ENCODE assay signal across 13 cellular contexts in genomic region chr10:84534168-84534567, GRCh38.
A peak's percentile ranks its signal among the peaks of the same experiment; 100 is the strongest.
DNase-seq lines count a peak whose midpoint lies in the region; FAIRE-seq and TF ChIP-seq lines count a peak whose summit lies in the region.
"Had no signal": no experiment of that assay in that cellular context is flagged by ENCODE, and none has a peak within 500 bp of the region (broad histone marks: within the 10 kb centered on the region; RNA-seq: fewer than 3 reads in every experiment).

No MANE protein-coding gene starts in this region.

- H3K27ac ChIP-seq in A673 (ENCODE audit: low read depth, low read length, poor library complexity, severe bottlenecking) (peak overlapping the region; percentile 51), H1 (ENCODE audit: low read depth, low read length) (no peak overlapping the region)
- H3K27ac ChIP-seq: heart left ventricle had no signal

- H3K4ac ChIP-seq in H1 (replicated peaks; ENCODE audit: insufficient read length, low read depth, low read length): no peak overlapping the region

- no peak for DNase-seq in A673 (ENCODE audit: low spot score)
- no peak for DNase-seq in GM06990 (ENCODE audit: extremely low read depth, insufficient read length)
- DNase-seq in NCI-H69 (lab: John Stamatoyannopoulos, UW): peak; percentile 5
- no peak for DNase-seq in H1 (ENCODE audit: low read depth in 1 of 2, low spot score in 2 of 2)
- no peak for DNase-seq in NCI-H2196 treated with DMSO at 0.1 percent for 48 hours (lab: John Stamatoyannopoulos, UW; ENCODE audit: unreplicated experiment)
- no peak for DNase-seq in NCI-H510A (lab: John Stamatoyannopoulos, UW)
- DNase-seq in HCEC 1CT: no peak
- DNase-seq in SK-N-DZ (ENCODE audit: low spot score): no peak
- DNase-seq: effector CD8-positive, alpha-beta T cell; heart left ventricle; naive thymus-derived CD4-positive, alpha-beta T cell; NCI-H2171 treated with DMSO at 0.1 percent for 48 hours had no signal

- no peak overlapping the region for H2AFZ ChIP-seq in H1 (ENCODE audit: low read length)

- H4K8ac ChIP-seq in H1 (ENCODE audit: extremely low read depth, insufficient read depth, low read length): no peak overlapping the region

- no peak overlapping the region for H2BK5ac ChIP-seq in H1 (ENCODE audit: low read depth, low read length)

- H2BK12ac ChIP-seq in H1 (ENCODE audit: low read depth, low read length): no peak overlapping the region; the same call in 1 of the 2 replicates

- H3K23ac ChIP-seq in H1 (ENCODE audit: insufficient read length): no peak overlapping the region

- H3K79me1 ChIP-seq in H1 (ENCODE audit: low read depth, low read length): no peaks in the 10 kb centered on the region

- H3K4me2 ChIP-seq in H1 (ENCODE audit: insufficient read depth in 1 of 2, low read depth in 2 of 2, low read length in 2 of 2): no peak overlapping the region

- TF ChIP-seq CTCF in A673 (conservative IDR thresholded peaks at IDR 0.05; ENCODE audit: low read depth, low read length) (0 out of 2 replicates have a peak, but pooled peaks have one; percentile 24), GM06990 (IDR thresholded peaks at IDR 0.05; ENCODE audit: insufficient read depth, low read length, poor library complexity, severe bottlenecking) (peak; percentile 33), H1 (IDR thresholded peaks at IDR 0.05; ENCODE audit: control extremely low read depth in 1 of 3, insufficient read depth in 1 of 3, low read depth in 1 of 3, low read length in 3 of 3) (peak; percentile 20 to 46 (median 33))

- no peak overlapping the region for H2AK5ac ChIP-seq in H1 (ENCODE audit: low read depth, low read length)

- intact Hi-C loops in A673 (cut with micrococcal nuclease; ENCODE audit: unreplicated experiment): loop anchor here (2.0 kb wide), 1 partner anchor 103 kb away; no protein-coding TSS in a partner anchor

- no peak overlapping the region for H3K9ac ChIP-seq in H1 (replicated peaks in 1 of 4; ENCODE audit: extremely low read depth in 1 of 4, low read depth in 3 of 4, low read length in 3 of 4)

- peak; percentile 39 to 57; a peak in 3 of 4 replicates for TF ChIP-seq RAD21 in H1 (IDR thresholded peaks at IDR 0.05 in 1 of 2, conservative IDR thresholded peaks at IDR 0.05 in 1 of 2; ENCODE audit: low read depth in 2 of 2, low read length in 2 of 2)

- H4K20me1 ChIP-seq in H1 (replicated peaks in 1 of 2; ENCODE audit: control insufficient read depth in 1 of 2, insufficient read depth in 2 of 2, low read length in 2 of 2): no peaks in the 10 kb centered on the region

- FAIRE-seq in H1 (lab: Jason Lieb, UNC): no peak
- FAIRE-seq: G401.6 had no signal

- H3K23me2 ChIP-seq in H1 (ENCODE audit: low read depth, low read length): no peaks in the 10 kb centered on the region

- no peak overlapping the region for H3K56ac ChIP-seq in H1 (replicated peaks; ENCODE audit: insufficient read length, low read depth, low read length)

- H3K9me3 ChIP-seq in A673 (ENCODE audit: low read depth, low read length, poor library complexity, severe bottlenecking) (no peaks in the 10 kb centered on the region), H1 (ENCODE audit: insufficient read depth in 2 of 2, low read depth in 1 of 2, low read length in 1 of 2) (no peaks in the 10 kb centered on the region)
- H3K9me3 ChIP-seq: heart left ventricle had no signal

- H2BK120ac ChIP-seq in H1 (replicated peaks; ENCODE audit: low read depth, low read length): no peak overlapping the region

- peak overlapping the region; percentile 83; the same call in 1 of the 2 replicates for H2BK15ac ChIP-seq in H1 (ENCODE audit: low read length)

- no peak overlapping the region for H4K91ac ChIP-seq in H1 (replicated peaks; ENCODE audit: insufficient read length, low read length)

- TF ChIP-seq POLR2A in H1 (IDR thresholded peaks at IDR 0.05; ENCODE audit: control extremely low read depth in 1 of 2, low read depth in 2 of 2, low read length in 2 of 2): no peak

- H3K4me3 ChIP-seq in A673 (ENCODE audit: low read depth, low read length, poor library complexity, severe bottlenecking) (no peak overlapping the region), GM06990 (replicated peaks; ENCODE audit: low read depth, low read length) (no peak overlapping the region), H1 (ENCODE audit: extremely low read depth in 1 of 4, insufficient read depth in 2 of 4, low read depth in 3 of 4, low read length in 4 of 4) (no peak overlapping the region)
- H3K4me3 ChIP-seq: heart left ventricle had no signal

- BruUV-seq in A673 (replicated peaks; lab: Mats Ljungman, UMichigan): no TSS peak

- WGBS in H1 (ENCODE audit: extremely low coverage in 1 of 2, insufficient coverage in 1 of 2, insufficient read length in 1 of 2, insufficient replicate concordance in 2 of 2, low coverage in 1 of 2, low lambda C conversion rate in 2 of 2, missing lambda C conversion rate in 1 of 2), 2 experiments: 95% methylated on average over 2 of the region's 2 CpGs; no CpG with 5 or more reads in 1 of the 2 experiments

- H3K18ac ChIP-seq in H1 (ENCODE audit: extremely low read depth, low read length): no peak overlapping the region

- H3K27me3 ChIP-seq in A673 (replicated peaks; ENCODE audit: insufficient read depth, low read depth, low read length, poor library complexity): no peaks in the 10 kb centered on the region
- H3K27me3 ChIP-seq in GM06990 (replicated peaks; ENCODE audit: control insufficient read depth, insufficient read depth, low read length): no peaks in the 10 kb centered on the region; the same call in 1 of the 2 replicates
- no peaks in the 10 kb centered on the region for H3K27me3 ChIP-seq in H1 (replicated peaks in 1 of 4; ENCODE audit: control insufficient read depth in 3 of 4, extremely low read depth in 1 of 4, insufficient read depth in 3 of 4, low read length in 3 of 4)

- no peak for TF ChIP-seq EP300 in H1 (IDR thresholded peaks at IDR 0.05; ENCODE audit: borderline replicate concordance in 1 of 2, low read depth in 2 of 2, low read length in 2 of 2)

- H3K4me1 ChIP-seq in A673 (ENCODE audit: insufficient read depth, low read length, poor library complexity, severe bottlenecking) (peaks cover 8% of the 10 kb centered on the region), H1 (replicated peaks in 1 of 4; ENCODE audit: control insufficient read depth in 3 of 4, insufficient read depth in 4 of 4, low read length in 3 of 4) (peaks cover 0 to 8% (median 2%) of the 10 kb centered on the region in 4 experiments; a peak in 3 of 7 replicates)

- POLR2A ChIA-PET in A673 (lab: Charles Lee; ENCODE audit: low non-redundant PET) (interaction anchor here (0.5 kb wide), 1 partner anchor 104 kb away, joined by 4 read pairs; no protein-coding TSS in a partner anchor), H1 (lab: Charles Lee; ENCODE audit: partially characterized antibody) (interaction anchor here (1.1 kb wide), 1 partner anchor 268 kb away, joined by 4 read pairs; no protein-coding TSS in a partner anchor)

- H3K14ac ChIP-seq in H1 (ENCODE audit: insufficient read length): no peak overlapping the region

- no peaks in the 10 kb centered on the region for H3K36me3 ChIP-seq in A673 (ENCODE audit: insufficient read depth, low read length, poor library complexity, severe bottlenecking)
- no peaks in the 10 kb centered on the region for H3K36me3 ChIP-seq in GM06990 (ENCODE audit: control insufficient read depth, insufficient read depth, low read length)
- no peaks in the 10 kb centered on the region for H3K36me3 ChIP-seq in H1 (ENCODE audit: control insufficient read depth in 2 of 4, insufficient read depth in 4 of 4, low read length in 3 of 4)
- H3K36me3 ChIP-seq: heart left ventricle had no signal

- no peak overlapping the region for H4K5ac ChIP-seq in H1 (ENCODE audit: insufficient read length, low read depth, low read length)

- no peak overlapping the region for H2BK20ac ChIP-seq in H1 (ENCODE audit: low read length)

- no peaks in the 10 kb centered on the region for H3K79me2 ChIP-seq in H1 (ENCODE audit: control insufficient read depth in 1 of 2, insufficient read depth in 2 of 2, low read length in 2 of 2)

- CTCF ChIA-PET in A673 (lab: Charles Lee): interaction anchor here (1.0 to 1.6 kb wide), 3 partner anchors 158 to 268 kb away, joined by 3 to 4 read pairs (median 4); no protein-coding TSS in a partner anchor
- CTCF ChIA-PET in H1 (lab: Charles Lee; ENCODE audit: partially characterized antibody): interaction anchor here (0.6 to 26.4 kb wide), 13 partner anchors 9 to 331 kb away, joined by 3 to 558 read pairs (median 14); no protein-coding TSS in a partner anchor

TF ChIP-seq in H1, 55 proteins besides CTCF, POLR2A, EP300 and RAD21:
- no peak for TF ChIP-seq TCF12 (IDR thresholded peaks at IDR 0.05; ENCODE audit: low read depth, low read length)
